15 cellular contexts compared by ENCODE assay signal in the genomic region with DNA sequence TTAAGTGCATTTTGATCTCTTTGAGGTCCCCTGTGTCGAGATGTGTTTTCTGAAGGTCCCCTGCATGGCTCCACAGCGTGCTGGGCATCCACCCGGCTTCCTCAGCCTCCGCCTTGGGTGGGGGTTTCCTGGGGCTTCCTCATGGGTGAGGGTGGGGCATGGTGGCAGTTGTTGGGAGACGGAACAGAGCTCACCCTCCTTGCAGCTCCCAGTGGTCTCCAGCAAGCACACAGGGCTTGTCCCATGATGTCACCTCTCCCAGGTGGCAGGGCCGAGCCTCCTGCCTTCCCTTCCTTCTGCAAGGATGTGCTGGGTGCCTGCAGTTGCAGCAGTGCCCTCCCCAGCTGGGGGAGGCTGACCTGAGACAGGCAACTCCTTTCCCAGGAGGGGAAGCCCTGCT. TPM values are rescaled to one million over a fixed set of nuclear protein-coding genes. Genes with fewer than 3 reads are reported as not detected.
"Had no signal": no experiment of that assay in that cellular context is flagged by ENCODE, and none has a peak within 500 bp of the region (broad histone marks: within the 10 kb centered on the region; RNA-seq: fewer than 3 reads in every experiment).

No MANE protein-coding gene starts in this region.

RNA-seq across cellular contexts. Expression of gene KCNJ18, which starts 13.4 kb away (rescaled TPM):
- total RNA-seq: natural killer cell, occipital lobe, osteoblast, ovary, progenitor cell of endocrine pancreas, psoas muscle, renal cortical epithelial cell, right cardiac atrium, right lobe of liver, smooth muscle cell, spleen, transverse colon, upper lobe of right lung, urinary bladder, uterus had no signal
